In the genomic region with DNA sequence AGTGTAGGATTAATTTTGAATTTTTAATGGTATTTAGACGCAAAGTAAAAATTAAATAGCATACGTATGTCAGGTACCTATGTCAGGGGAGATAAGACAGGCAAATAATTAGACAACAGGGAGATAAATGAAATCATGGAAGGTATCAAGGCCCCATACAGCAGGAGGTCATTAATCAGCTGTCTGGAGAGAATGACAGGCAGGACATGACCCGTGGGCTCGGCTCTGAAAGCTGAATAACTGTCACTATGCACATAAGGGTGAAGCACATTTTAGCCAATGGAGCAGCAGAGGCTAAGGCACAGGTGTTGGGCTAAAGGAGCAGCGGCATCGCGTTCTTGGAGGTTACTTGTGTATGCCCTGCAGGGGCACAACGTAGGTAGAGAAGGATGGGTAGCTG, we compare ENCODE assay signal across 28 cellular contexts.
"Had no signal": no experiment of that assay in that cellular context is flagged by ENCODE, and none has a peak within 500 bp of the region (broad histone marks: within the 10 kb centered on the region; RNA-seq: fewer than 3 reads in every experiment).

No MANE protein-coding gene starts in this region.

- DNase-seq: natural killer cell; occipital lobe; ovary; posterior cingulate gyrus; psoas muscle; right cardiac atrium; right lobe of liver; sigmoid colon; small intestine; stimulated activated CD4-positive, alpha-beta T cell treated with anti-CD3 and anti-CD28 coated beads, Interleukin-15, amount 100 ng/mL, for 24 hours; stimulated activated CD4-positive, alpha-beta T cell treated with anti-CD3 and anti-CD28 coated beads, Interleukin-2, amount 100 ng/mL, for 24 hours; stimulated activated CD4-positive, alpha-beta T cell treated with anti-CD3 and anti-CD28 coated beads, Interleukin-2, amount 100 ng/mL, for 48 hours; stimulated activated CD4-positive, alpha-beta T cell treated with anti-CD3 and anti-CD28 coated beads, Interleukin-4, amount 100 ng/mL, for 24 hours; stimulated activated naive B cell treated with anti-CD40 and anti-IgM and Interleukin-4, amounts not matched to agents 10 μg/mL and 1 μg/mL and 100 μg/mL, for 72 hours; stimulated activated naive CD4-positive, alpha-beta T cell treated with Interleukin-2 at 50 U/mL for 16 hours; stomach; tibial artery; transverse colon; upper lobe of right lung; uterus had no signal

- H3K4me1 Mint-ChIP-seq: nephron, neural progenitor cell had no signal

- FAIRE-seq: small intestine had no signal

- H3K9ac ChIP-seq: neural progenitor cell, parathyroid adenoma had no signal

- H3K4me3 ChIP-seq: neural progenitor cell, ovary, psoas muscle, right lobe of liver, sigmoid colon, stomach, thoracic aorta, tibial artery, transverse colon, upper lobe of right lung, uterus had no signal

- H3K4me1 ChIP-seq: neural progenitor cell, parathyroid adenoma, psoas muscle, right lobe of liver, sigmoid colon, stomach, tibial artery, transverse colon, upper lobe of right lung, uterus had no signal

- ATAC-seq: natural killer cell; psoas muscle; right cardiac atrium; right lobe of liver; stimulated activated effector memory CD8-positive, alpha-beta T cell treated with anti-CD3 and anti-CD28 coated beads, Interleukin-12 subunit alpha, Interleukin-12 subunit beta, amount 100 ng/mL, for 72 hours; stimulated activated naive B cell treated with anti-CD40 and anti-IgM and Interleukin-4, amounts not matched to agents 10 μg/mL and 1 μg/mL and 100 μg/mL, for 72 hours; upper lobe of right lung had no signal

- H2AFZ ChIP-seq: neural progenitor cell, parathyroid adenoma had no signal

- H3K9me3 ChIP-seq: ovary, psoas muscle, right lobe of liver, sigmoid colon, stomach, thoracic aorta, tibial artery, transverse colon, upper lobe of right lung, uterus had no signal

- H3K4me3 Mint-ChIP-seq: natural killer cell; nephron; neural progenitor cell; stimulated activated effector memory CD8-positive, alpha-beta T cell treated with anti-CD3 and anti-CD28 coated beads, Interleukin-12 subunit alpha, Interleukin-12 subunit beta, amount 100 ng/mL, for 72 hours; stimulated activated naive B cell treated with anti-CD40 and anti-IgM and Interleukin-4, amounts not matched to agents 10 μg/mL and 1 μg/mL and 100 μg/mL, for 72 hours; stimulated activated naive CD8-positive, alpha-beta T cell treated with anti-CD3 and anti-CD28 coated beads, Interleukin-15, Interleukin-2, amounts not matched to agents 100 ng/mL and 50 ng/mL, for 24 hours; type B pancreatic cell had no signal

- H3K27ac Mint-ChIP-seq: natural killer cell; nephron; neural progenitor cell; stimulated activated effector memory CD8-positive, alpha-beta T cell treated with anti-CD3 and anti-CD28 coated beads, Interleukin-12 subunit alpha, Interleukin-12 subunit beta, amount 100 ng/mL, for 72 hours; stimulated activated naive B cell treated with anti-CD40 and anti-IgM and Interleukin-4, amounts not matched to agents 10 μg/mL and 1 μg/mL and 100 μg/mL, for 72 hours; stimulated activated naive CD8-positive, alpha-beta T cell treated with anti-CD3 and anti-CD28 coated beads, Interleukin-15, Interleukin-2, amounts not matched to agents 100 ng/mL and 50 ng/mL, for 24 hours; type B pancreatic cell had no signal

- H3K9me3 Mint-ChIP-seq: natural killer cell; nephron; neural progenitor cell; stimulated activated effector memory CD8-positive, alpha-beta T cell treated with anti-CD3 and anti-CD28 coated beads, Interleukin-12 subunit alpha, Interleukin-12 subunit beta, amount 100 ng/mL, for 72 hours; stimulated activated naive B cell treated with anti-CD40 and anti-IgM and Interleukin-4, amounts not matched to agents 10 μg/mL and 1 μg/mL and 100 μg/mL, for 72 hours; stimulated activated naive CD8-positive, alpha-beta T cell treated with anti-CD3 and anti-CD28 coated beads, Interleukin-15, Interleukin-2, amounts not matched to agents 100 ng/mL and 50 ng/mL, for 24 hours; type B pancreatic cell had no signal

- H3K36me3 ChIP-seq: ovary, uterus had no signal

- H3K4me2 ChIP-seq: neural progenitor cell had no signal

- H3K27ac ChIP-seq: neural progenitor cell, ovary, parathyroid adenoma, psoas muscle, right lobe of liver, sigmoid colon, stomach, thoracic aorta, tibial artery, transverse colon, upper lobe of right lung, uterus had no signal

- H3K79me2 ChIP-seq: parathyroid adenoma had no signal

- H3K27me3 Mint-ChIP-seq: progenitor cell of endocrine pancreas; stimulated activated naive B cell treated with anti-CD40 and anti-IgM and Interleukin-4, amounts not matched to agents 10 μg/mL and 1 μg/mL and 100 μg/mL, for 72 hours; stimulated activated naive CD8-positive, alpha-beta T cell treated with anti-CD3 and anti-CD28 coated beads, Interleukin-15, Interleukin-2, amounts not matched to agents 100 ng/mL and 50 ng/mL, for 24 hours; type B pancreatic cell had no signal

- H3K27me3 ChIP-seq: neural progenitor cell, ovary, right lobe of liver, sigmoid colon, stomach, tibial artery, transverse colon, upper lobe of right lung, uterus had no signal
